8 cellular contexts compared by ENCODE assay signal in the genomic region with DNA sequence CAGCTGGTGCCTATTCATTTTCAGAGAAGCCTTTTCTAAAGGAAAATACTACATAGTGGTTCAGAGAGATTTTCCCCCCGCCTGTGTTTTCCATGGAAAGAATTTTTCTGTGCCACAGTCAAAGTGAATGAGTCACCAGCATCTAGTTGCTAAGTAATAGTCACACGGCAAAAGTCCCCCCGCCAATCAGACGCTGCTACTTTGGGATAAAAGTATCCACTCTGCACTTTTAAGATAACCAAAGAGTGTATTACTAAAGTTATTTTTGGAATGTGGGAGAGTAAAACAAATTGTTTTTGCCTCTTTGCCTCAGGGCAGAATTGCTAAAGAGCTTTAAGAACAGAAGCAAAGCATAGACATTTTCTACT. TPM values are rescaled to one million over a fixed set of nuclear protein-coding genes. Genes with fewer than 3 reads are reported as not detected.
A peak's percentile ranks its signal among the peaks of the same experiment; 100 is the strongest.
DNase-seq lines count a peak whose midpoint lies in the region; ATAC-seq, FAIRE-seq and TF ChIP-seq lines count a peak whose summit lies in the region.

No MANE protein-coding gene starts in this region.

- peaks cover 7 to 12% (median 11%) of the 10 kb centered on the region in 3 donors for H3K4me1 ChIP-seq in pancreas

- peak; percentile 71 for FAIRE-seq in pancreas (lab: Jason Lieb, UNC)

- 34 to 61% methylated on average over 4 of the region's 4 CpGs for WGBS in pancreas, 2 donors

- CTCF ChIA-PET in RWPE1 (lab: Yijun Ruan, JAX) = interaction anchor here (0.6 to 1.1 kb wide), 2 partner anchors 58 to 86 kb away, joined by 3 read pairs; no protein-coding TSS in a partner anchor

- POLR2A ChIA-PET in RWPE1 (lab: Yijun Ruan, JAX; ENCODE audit: low non-redundant PET) = no interaction called here

- H3K4me3 ChIP-seq in pancreas = no peak overlapping the region

- peak; percentile 49 to 67 (median 62) for ATAC-seq in pancreas
- no peak for ATAC-seq in GM21619 (IDR thresholded peaks at IDR 0.05; ENCODE audit: unreplicated experiment)
- ATAC-seq in GM21786 (IDR thresholded peaks at IDR 0.05; ENCODE audit: unreplicated experiment) = no peak

- DNase-seq in Daoy (ENCODE audit: low read depth) (peak; percentile 79), RWPE1 (ENCODE audit: low spot score) (peak; percentile 90), fibroblast of the conjunctiva (ENCODE audit: low read depth) (peak; percentile 66), pancreas (peak in 3 of 6 donors; percentile 39 to 53 (median 48)), SHP77 (lab: John Stamatoyannopoulos, UW) (no peak), COLO668 (lab: John Stamatoyannopoulos, UW; ENCODE audit: unreplicated experiment) (no peak)

- TF ChIP-seq CTCF in RWPE1 (conservative IDR thresholded peaks at IDR 0.05; ENCODE audit: low read depth) = no peak
- TF ChIP-seq CTCF in pancreas (IDR thresholded peaks at IDR 0.05) = no peak

- H3K27ac ChIP-seq in RWPE1 (peak overlapping the region; percentile 87), pancreas (peak overlapping the region in 2 of 4 donors; percentile 71 to 77)

- H3K36me3 ChIP-seq in pancreas = no peaks in the 10 kb centered on the region

- H3K9me3 ChIP-seq in pancreas = no peaks in the 10 kb centered on the region

- intact Hi-C loops in pancreas (cut with DNase I) = no loop called here

- H3K27me3 ChIP-seq in pancreas = no peaks in the 10 kb centered on the region

RNA-seq across cellular contexts. Expression of a gene that starts 23.5 kb away (rescaled TPM):
- 3.0 and 5.4 TPM in 2 replicates for total RNA-seq in Daoy (2014; rRNA removed; shearing (Covaris generic))
- total RNA-seq in pancreas = 10 to 100 TPM; 28.1 to 44.5 (median 37.1) TPM
- 10 to 100 TPM; 13.3 to 30.8 TPM for polyA plus RNA-seq in pancreas

Comparison
In these comparisons a context has a peak if more than half of its experiments do, and no peak if none do; other contexts are left out.
1. DNase-seq: peak in Daoy (single experiment), RWPE1 (single experiment) and fibroblast of the conjunctiva (single experiment); none in SHP77 (0 of 2) and COLO668 (single experiment).
2. ATAC-seq: peak in pancreas (4 of 4); none in GM21619 (single experiment) and GM21786 (single experiment).